8 cellular contexts compared by ENCODE assay signal in genomic region chr7:100015232-100016208, GRCh38. TPM values are rescaled to one million over a fixed set of nuclear protein-coding genes. Genes with fewer than 3 reads are reported as not detected.
A peak's percentile ranks its signal among the peaks of the same experiment; 100 is the strongest.
DNase-seq lines count a peak whose midpoint lies in the region; ATAC-seq and TF ChIP-seq lines count a peak whose summit lies in the region.

TSS of gene ZKSCAN1 (plus strand) at chr7:100015596. CDS start at chr7:100023507, 7,911 bp downstream.

- peak within 1 kb of the TSS; percentile 98 for H2AFZ ChIP-seq in parathyroid adenoma

- peak; percentile 96 for DNase-seq in GM12865 (ENCODE audit: low read depth)
- peak; percentile 80 for DNase-seq in NCI-H128 (lab: John Stamatoyannopoulos, UW; ENCODE audit: unreplicated experiment)
- DNase-seq in SW480 (ENCODE audit: low spot score): peak; percentile 98
- peak; percentile 85 for DNase-seq in activated naive CD8-positive, alpha-beta T cell treated with anti-CD3 and anti-CD28 coated beads, Interleukin-2, amount 50 U/mL, for 24 hours
- peak; percentile 95 for DNase-seq in cardiac muscle cell (ENCODE audit: low read depth in 1 of 2, low spot score in 1 of 2)
- peak; percentile 85 to 91 for DNase-seq in tibial artery

- H3K27me3 Mint-ChIP-seq in activated naive CD8-positive, alpha-beta T cell treated with anti-CD3 and anti-CD28 coated beads, Interleukin-2, amount 50 U/mL, for 24 hours: no peaks in the 10 kb centered on the region

- H3K36me3 ChIP-seq in cardiac muscle cell: no peaks in the 10 kb centered on the region
- no peaks in the 10 kb centered on the region for H3K36me3 ChIP-seq in parathyroid adenoma (ENCODE audit: control insufficient read depth, insufficient read depth, low read length)
- peaks cover 0 to 6% (median 0%) of the 10 kb centered on the region in 3 donors for H3K36me3 ChIP-seq in tibial artery

- peak within 1 kb of the TSS; percentile 89 for H3K4me2 ChIP-seq in parathyroid adenoma (ENCODE audit: low read length)

- H3K4me1 Mint-ChIP-seq in activated naive CD8-positive, alpha-beta T cell treated with anti-CD3 and anti-CD28 coated beads, Interleukin-2, amount 50 U/mL, for 24 hours: peaks cover 59% of the 10 kb centered on the region

- H3K27me3 ChIP-seq in cardiac muscle cell: peaks cover 4% of the 10 kb centered on the region
- no peaks in the 10 kb centered on the region for H3K27me3 ChIP-seq in parathyroid adenoma (ENCODE audit: control insufficient read depth, insufficient read depth, low read length)
- H3K27me3 ChIP-seq in tibial artery: no peaks in the 10 kb centered on the region

- no peaks in the 10 kb centered on the region for H3K9me3 Mint-ChIP-seq in activated naive CD8-positive, alpha-beta T cell treated with anti-CD3 and anti-CD28 coated beads, Interleukin-2, amount 50 U/mL, for 24 hours

- H3K4me1 ChIP-seq in cardiac muscle cell (ENCODE audit: low read depth) (peaks cover 3% of the 10 kb centered on the region), parathyroid adenoma (peaks cover 19% of the 10 kb centered on the region), tibial artery (peaks cover 0 to 25% (median 22%) of the 10 kb centered on the region in 4 donors)

- TF ChIP-seq CTCF in GM12865 (IDR thresholded peaks at IDR 0.05; ENCODE audit: insufficient read depth, low read depth, low read length, missing control alignments): no peak
- TF ChIP-seq CTCF in cardiac muscle cell (IDR thresholded peaks at IDR 0.05; ENCODE audit: low read depth, low read length): no peak
- TF ChIP-seq CTCF in parathyroid adenoma (IDR thresholded peaks at IDR 0.05): no peak
- TF ChIP-seq CTCF in tibial artery (IDR thresholded peaks at IDR 0.05): no peak

- intact Hi-C loops in tibial artery (cut with DNase I; ENCODE audit: low total_unique reads): loop anchor here (10.0 kb wide), 2 partner anchors 69 to 409 kb away; partner anchors contain the start of genes COPS6, MEPCE, ZCWPW1 and ZNF3

- peak within 1 kb of the TSS; percentile 95 for H3K27ac Mint-ChIP-seq in activated naive CD8-positive, alpha-beta T cell treated with anti-CD3 and anti-CD28 coated beads, Interleukin-2, amount 50 U/mL, for 24 hours

- peak; percentile 96 for ATAC-seq in HG02678 (IDR thresholded peaks at IDR 0.05; ENCODE audit: unreplicated experiment)
- ATAC-seq in activated naive CD8-positive, alpha-beta T cell treated with anti-CD3 and anti-CD28 coated beads, Interleukin-2, amount 50 U/mL, for 24 hours: peak; percentile 98

- H3K9me3 ChIP-seq in cardiac muscle cell (ENCODE audit: low read depth) (no peaks in the 10 kb centered on the region), parathyroid adenoma (ENCODE audit: control insufficient read depth, low read length) (no peaks in the 10 kb centered on the region), tibial artery (no peaks in the 10 kb centered on the region)

- H3K27ac ChIP-seq in cardiac muscle cell (peak within 1 kb of the TSS; percentile 99), parathyroid adenoma (peak within 1 kb of the TSS; percentile 73), tibial artery (peak within 1 kb of the TSS; percentile 92 to 97)

- H3K9ac ChIP-seq in parathyroid adenoma: peak within 1 kb of the TSS; percentile 95

- H3K36me3 Mint-ChIP-seq in activated naive CD8-positive, alpha-beta T cell treated with anti-CD3 and anti-CD28 coated beads, Interleukin-2, amount 50 U/mL, for 24 hours (ENCODE audit: low read depth): peaks cover 25% of the 10 kb centered on the region

- H3K4me3 ChIP-seq in GM12865 (ENCODE audit: low read depth, low read length) (peak within 1 kb of the TSS; percentile 68), cardiac muscle cell (peak within 1 kb of the TSS; percentile 95), parathyroid adenoma (ENCODE audit: low read depth, low read length) (peak within 1 kb of the TSS; percentile 74), tibial artery (peak within 1 kb of the TSS; percentile 86 to 94)

- H3K4me3 Mint-ChIP-seq in activated naive CD8-positive, alpha-beta T cell treated with anti-CD3 and anti-CD28 coated beads, Interleukin-2, amount 50 U/mL, for 24 hours: peak within 1 kb of the TSS; percentile 95

- peaks cover 42% of the 10 kb centered on the region for H3K79me2 ChIP-seq in parathyroid adenoma

RNA-seq across cellular contexts. Expression of gene ZKSCAN1, which starts in this region (rescaled TPM):
- 17.4 and 33.7 TPM in 2 replicates for total RNA-seq in cardiac muscle cell
- polyA plus RNA-seq in cardiac muscle cell: 22.3 and 38.1 TPM in 2 replicates

Comparison
In these comparisons a context has a peak if more than half of its experiments do, and no peak if none do; other contexts are left out.
1. Peak in every context shown above with its lines: DNase-seq, ATAC-seq, H3K4me3 ChIP-seq and H3K27ac ChIP-seq.